17 cellular contexts compared by ENCODE assay signal in the genomic region with DNA sequence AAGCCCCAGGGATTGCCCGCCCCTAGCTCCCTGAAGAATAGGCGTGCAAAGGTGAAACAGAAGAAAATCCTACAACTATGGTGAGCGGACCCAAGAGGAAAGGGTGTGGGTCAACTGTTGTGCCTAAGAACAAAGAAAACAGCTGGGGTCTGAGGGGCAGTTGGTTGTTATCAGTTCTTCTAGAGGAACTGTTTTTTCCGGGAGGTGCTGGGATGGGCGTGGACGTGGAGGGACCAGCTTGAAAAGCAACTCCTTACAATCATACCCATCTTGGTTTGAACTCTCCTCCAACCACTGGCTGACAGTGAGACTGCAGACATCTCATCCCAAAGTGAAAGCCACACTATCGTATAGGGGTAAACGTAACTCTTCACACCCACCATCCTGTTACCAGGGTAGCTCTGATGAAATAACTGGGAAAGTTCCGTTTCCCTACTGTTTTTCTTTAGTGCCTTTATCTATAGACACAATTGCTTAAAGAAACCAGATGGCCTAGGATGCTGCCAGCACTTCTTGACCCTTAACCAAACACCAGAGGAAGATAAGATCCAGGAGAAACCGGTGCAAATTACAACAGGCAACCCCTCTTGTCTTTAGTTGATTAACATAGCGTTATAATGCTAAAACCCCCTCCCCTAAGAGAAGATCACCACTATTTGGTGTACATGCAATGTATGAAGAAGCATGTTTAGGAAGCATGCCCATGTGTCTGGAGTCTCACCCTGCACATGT. TPM values are rescaled to one million over a fixed set of nuclear protein-coding genes. Genes with fewer than 3 reads are reported as not detected.
DNase-seq lines count a peak whose midpoint lies in the region; ATAC-seq, FAIRE-seq and TF ChIP-seq lines count a peak whose summit lies in the region.
"Had no signal": no experiment of that assay in that cellular context is flagged by ENCODE, and none has a peak within 500 bp of the region (broad histone marks: within the 10 kb centered on the region; RNA-seq: fewer than 3 reads in every experiment).

No MANE protein-coding gene starts in this region.

- H3K9ac ChIP-seq in HepG2 (ENCODE audit: insufficient read depth, low read depth, low read length) = no peak overlapping the region
- no peak overlapping the region for H3K9ac ChIP-seq in SK-N-SH

- H3K4me1 ChIP-seq in HepG2 (ENCODE audit: insufficient read depth, low read length) (no peaks in the 10 kb centered on the region), right lobe of liver (no peaks in the 10 kb centered on the region), heart right ventricle (peaks cover 0 to 47% (median 7%) of the 10 kb centered on the region in 9 donors), lower lobe of right lung (no peaks in the 10 kb centered on the region), SK-N-SH (ENCODE audit: control insufficient read depth in 1 of 2, insufficient read depth in 2 of 2, low read depth in 1 of 2, low read length in 1 of 2) (no peaks in the 10 kb centered on the region)
- H3K4me1 ChIP-seq: Peyer's patch had no signal

- H4K20me1 ChIP-seq in HepG2 (ENCODE audit: insufficient read depth, low read length) = no peaks in the 10 kb centered on the region
- H4K20me1 ChIP-seq in SK-N-SH (ENCODE audit: insufficient read depth) = no peaks in the 10 kb centered on the region

- no TSS peak for BruUV-seq in HepG2 (replicated peaks; lab: Mats Ljungman, UMichigan)

- in situ Hi-C loops in HepG2 (cut with HindIII; ENCODE audit: extremely low pct_ligation_motif_present, low pct_unique_long_range_greater_than_20kb) = no loop called here

- H3K27me3 ChIP-seq in HepG2 (ENCODE audit: control insufficient read depth in 1 of 2, insufficient read depth in 2 of 2, low read length in 2 of 2) = peaks cover 2 to 3% of the 10 kb centered on the region in 2 experiments; a peak in 2 of 5 replicates
- H3K27me3 ChIP-seq in right lobe of liver = no peaks in the 10 kb centered on the region
- H3K27me3 ChIP-seq in heart right ventricle = peaks cover 0 to 6% (median 0%) of the 10 kb centered on the region in 7 donors
- H3K27me3 ChIP-seq in lower lobe of right lung (ENCODE audit: low read depth) = no peaks in the 10 kb centered on the region
- H3K27me3 ChIP-seq in SK-N-SH (ENCODE audit: insufficient read depth) = no peaks in the 10 kb centered on the region
- H3K27me3 ChIP-seq: Peyer's patch had no signal

- no peaks in the 10 kb centered on the region for H3K79me2 ChIP-seq in HepG2 (ENCODE audit: insufficient read depth, low read length)
- no peaks in the 10 kb centered on the region for H3K79me2 ChIP-seq in SK-N-SH (ENCODE audit: insufficient read depth)

- TF ChIP-seq POLR2A in HepG2 (IDR thresholded peaks at IDR 0.05; ENCODE audit: insufficient read depth in 1 of 2, low read depth in 2 of 2, low read length in 2 of 2) = no peak
- TF ChIP-seq POLR2A in right lobe of liver (IDR thresholded peaks at IDR 0.05) = no peak

- H3K9me3 ChIP-seq in HepG2 (ENCODE audit: low read length) (no peaks in the 10 kb centered on the region), right lobe of liver (no peaks in the 10 kb centered on the region), heart right ventricle (no peaks in the 10 kb centered on the region), lower lobe of right lung (no peaks in the 10 kb centered on the region), SK-N-SH (no peaks in the 10 kb centered on the region)
- H3K9me3 ChIP-seq: Peyer's patch had no signal

- H2AFZ ChIP-seq in HepG2 (ENCODE audit: low read length) (no peak overlapping the region), SK-N-SH (ENCODE audit: low read depth) (no peak overlapping the region)

- no peak for TF ChIP-seq EP300 in HepG2 (IDR thresholded peaks at IDR 0.05; ENCODE audit: low read depth in 2 of 2, low read length in 2 of 2)
- TF ChIP-seq EP300 in HepG2 (CRISPR knock-in tag; IDR thresholded peaks at IDR 0.05; ENCODE audit: borderline replicate concordance) = no peak
- no peak for TF ChIP-seq EP300 in SK-N-SH (IDR thresholded peaks at IDR 0.05; ENCODE audit: borderline replicate concordance in 1 of 2, low read depth in 1 of 2, low read length in 1 of 2)

- H3K4me3 ChIP-seq in HepG2 (replicated peaks in 1 of 3; ENCODE audit: insufficient read depth in 1 of 3, low read depth in 2 of 3, low read length in 3 of 3) (no peak overlapping the region), right lobe of liver (no peak overlapping the region), heart right ventricle (no peak overlapping the region), lower lobe of right lung (no peak overlapping the region), SK-N-SH (ENCODE audit: low read depth in 2 of 2, low read length in 1 of 2) (no peak overlapping the region)
- H3K4me3 ChIP-seq: Peyer's patch had no signal

- no peak for ATAC-seq in HepG2
- ATAC-seq in right lobe of liver = no peak
- peak; percentile 49 to 75 (median 66) for ATAC-seq in heart right ventricle
- ATAC-seq in GM19452 (IDR thresholded peaks at IDR 0.05; ENCODE audit: unreplicated experiment) = no peak
- no peak for ATAC-seq in GM18873 (IDR thresholded peaks at IDR 0.05; ENCODE audit: low FRiP score, unreplicated experiment)
- no peak for ATAC-seq in lower lobe of right lung

- TF ChIP-seq RAD21 in HepG2 (CRISPR knock-in tag; IDR thresholded peaks at IDR 0.05) (no peak), SK-N-SH (IDR thresholded peaks at IDR 0.05; ENCODE audit: low read length) (no peak)

- 39% methylated on average over 11 of the region's 11 CpGs for WGBS in HepG2 (ENCODE audit: low lambda C conversion rate)
- 58% methylated on average over 11 of the region's 11 CpGs for WGBS in right lobe of liver (ENCODE audit: insufficient coverage, low coverage, low lambda C conversion rate, missing lambda C conversion rate)
- 32 to 34% methylated on average over 11 of the region's 11 CpGs for WGBS in heart right ventricle, 2 donors
- 62% methylated on average over 11 of the region's 11 CpGs for WGBS in SK-N-SH (ENCODE audit: low lambda C conversion rate)

- no peaks in the 10 kb centered on the region for H3F3A ChIP-seq in SK-N-SH (replicated peaks; ENCODE audit: insufficient read depth)

- no peaks in the 10 kb centered on the region for H3K36me3 ChIP-seq in HepG2 (replicated peaks in 1 of 2; ENCODE audit: control insufficient read depth in 1 of 2, insufficient read depth in 2 of 2, low read length in 2 of 2)
- H3K36me3 ChIP-seq in right lobe of liver = no peaks in the 10 kb centered on the region
- no peaks in the 10 kb centered on the region for H3K36me3 ChIP-seq in heart right ventricle
- H3K36me3 ChIP-seq in lower lobe of right lung = no peaks in the 10 kb centered on the region
- no peaks in the 10 kb centered on the region for H3K36me3 ChIP-seq in SK-N-SH (replicated peaks in 1 of 2; ENCODE audit: control insufficient read depth in 1 of 2, insufficient read depth in 2 of 2, low read length in 1 of 2)
- H3K36me3 ChIP-seq: Peyer's patch had no signal

- DNase-seq in HepG2 (ENCODE audit: low spot score) (no peak), right lobe of liver (no peak), amniotic epithelial cell (ENCODE audit: low read depth) (peak; percentile 41), heart right ventricle (peak; percentile 14 to 20), lower lobe of right lung (no peak), SK-N-SH (no peak)
- DNase-seq: CD4-positive, alpha-beta T cell; DMS153; GDM1; H9; NCI-H1417; NCI-H187 treated with DMSO at 0.1 percent for 48 hours; NCI-H2227 treated with DMSO at 0.1 percent for 48 hours; NCI-H524; Peyer's patch had no signal

- H3K27ac ChIP-seq in HepG2 (ENCODE audit: extremely low read length, insufficient read depth, low read length) (no peak overlapping the region), right lobe of liver (no peak overlapping the region), heart right ventricle (peak overlapping the region in 4 of 10 donors; percentile 4 to 52 (median 50)), lower lobe of right lung (no peak overlapping the region), SK-N-SH (ENCODE audit: low read depth in 2 of 2, low read length in 1 of 2) (no peak overlapping the region)
- H3K27ac ChIP-seq: Peyer's patch had no signal

- POLR2A ChIA-PET in HepG2 (lab: Yijun Ruan, JAX) (no interaction called here), SK-N-SH (lab: Yijun Ruan, JAX) (no interaction called here)

- intact Hi-C loops in HepG2 (cut with micrococcal nuclease; ENCODE audit: unreplicated experiment) (no loop called here), right lobe of liver (cut with DNase I) (no loop called here), heart right ventricle (cut with DNase I) (no loop called here), lower lobe of right lung (cut with DNase I) (no loop called here)

- H3K4me2 ChIP-seq in HepG2 (ENCODE audit: low read depth, low read length) (no peak overlapping the region), SK-N-SH (no peak overlapping the region)

- TF ChIP-seq CTCF in HepG2 (CRISPR knock-in tag; IDR thresholded peaks at IDR 0.05) = no peak
- TF ChIP-seq CTCF in right lobe of liver (IDR thresholded peaks at IDR 0.05) = no peak
- TF ChIP-seq CTCF in heart right ventricle (IDR thresholded peaks at IDR 0.05) = no peak
- no peak for TF ChIP-seq CTCF in lower lobe of right lung (IDR thresholded peaks at IDR 0.05)
- TF ChIP-seq CTCF in SK-N-SH (IDR thresholded peaks at IDR 0.05) = no peak

- no peaks in the 10 kb centered on the region for H3K9me2 ChIP-seq in SK-N-SH

- no peak for FAIRE-seq in HepG2 (lab: Jason Lieb, UNC)

- CTCF ChIA-PET in HepG2 (lab: Yijun Ruan, JAX; ENCODE audit: low intra/inter-chr PET ratio, low total read pairs) (no interaction called here), SK-N-SH (lab: Yijun Ruan, JAX) (interaction anchor here (1.1 to 1.2 kb wide), 2 partner anchors 27 to 86 kb away, joined by 3 read pairs; no protein-coding TSS in a partner anchor)

RNA-seq across cellular contexts. Expression of a gene that starts 25.6 kb away (rescaled TPM):
- total RNA-seq in HepG2 (2016; rRNA removed; fragmentation: Illumina TruSeq; extraction: Trizol) (0.17 and 0.35 TPM in 2 replicates), right lobe of liver (10 to 100 TPM in 2 of 6 experiments, 1 to 10 TPM in 4; 3.7 to 12.8 (median 6.8) TPM), heart right ventricle (10 to 100 TPM in 1 of 10 donors, 1 to 10 TPM in 9; 4.1 to 14.3 (median 5.3) TPM), lower lobe of right lung (54.6 TPM)
- 0.51 and 0.53 TPM in 2 replicates for total RNA-seq in HepG2 (2016; cell fraction: cytosol; rRNA removed; fragmentation: Illumina TruSeq; extraction: Trizol; ENCODE audit: low read depth)
- total RNA-seq in HepG2 (2016; cell fraction: insoluble cytoplasmic fraction; rRNA removed; fragmentation: Illumina TruSeq; extraction: Trizol) = 0.40 and 0.45 TPM in 2 replicates
- total RNA-seq in HepG2 (2016; cell fraction: membrane; rRNA removed; fragmentation: Illumina TruSeq; extraction: Trizol) = 0.56 and 0.83 TPM in 2 replicates
- not detected in 2 replicates for total RNA-seq in HepG2 (2016; cell fraction: nucleus; rRNA removed; fragmentation: Illumina TruSeq; extraction: Trizol)
- polyA plus RNA-seq in HepG2 (2011; rRNA removed) (0.43 and 0.44 TPM in 2 replicates), heart right ventricle (1 to 10 TPM; 4.8 to 9.9 TPM), SK-N-SH (2012; rRNA removed) (2.7 and 3.9 TPM in 2 replicates)
- polyA plus RNA-seq in HepG2 (2011; cell fraction: cytosol; rRNA removed) = 0.21 and 0.24 TPM in 2 replicates
- polyA plus RNA-seq in HepG2 (2011; cell fraction: nucleus; rRNA removed) = 0.23 TPM in 1 of 2 replicates, not detected in the other
- polyA plus RNA-seq in HepG2 (2012) = 0.09 TPM in 1 of 2 replicates, not detected in the other
- polyA plus RNA-seq in HepG2 (2016; cell fraction: cytosol; fragmentation: Illumina TruSeq; extraction: Trizol; ENCODE audit: low read depth) = 0.51 and 0.53 TPM in 2 replicates
- 0.31 TPM in 1 of 2 replicates, not detected in the other for polyA plus RNA-seq in HepG2 (2016; cell fraction: insoluble cytoplasmic fraction; fragmentation: Illumina TruSeq; extraction: Trizol; ENCODE audit: low read depth)
- polyA plus RNA-seq in HepG2 (2016; cell fraction: membrane; fragmentation: Illumina TruSeq; extraction: Trizol; ENCODE audit: low read depth) = 0.43 and 0.53 TPM in 2 replicates
- not detected in 2 replicates for polyA plus RNA-seq in HepG2 (2016; cell fraction: nucleus; fragmentation: Illumina TruSeq; extraction: Trizol; ENCODE audit: insufficient read depth, low read depth)
- polyA minus RNA-seq in HepG2 (2011; rRNA and poly(A)+ RNA removed; ENCODE audit: low replicate concordance) = 0.18 TPM in 1 of 2 replicates, not detected in the other
- not detected in 2 replicates for polyA minus RNA-seq in HepG2 (2011; cell fraction: cytosol; rRNA and poly(A)+ RNA removed)
- polyA minus RNA-seq in HepG2 (2011; cell fraction: nucleus; rRNA and poly(A)+ RNA removed) = 0.37 TPM in 1 of 2 replicates, not detected in the other
- 3.2 and 3.6 TPM in 2 replicates for polyA plus RNA-seq in SK-N-SH (2012; cell fraction: cytosol; rRNA removed)
- polyA plus RNA-seq in SK-N-SH (2012; cell fraction: nucleus; rRNA removed) = 0.92 and 1.0 TPM in 2 replicates

Comparison
In these comparisons a context has a peak if more than half of its experiments do, and no peak if none do; other contexts are left out.
1. ATAC-seq: peak in heart right ventricle (8 of 8); none in HepG2 (single experiment), right lobe of liver (0 of 4), GM19452 (single experiment), GM18873 (single experiment) and lower lobe of right lung (0 of 2).
2. DNase-seq: peak in amniotic epithelial cell (single experiment) and heart right ventricle (2 of 2); none in HepG2 (single experiment), right lobe of liver (0 of 3), lower lobe of right lung (single experiment) and SK-N-SH (single experiment).